ENCODE assay signal across 8 cellular contexts in genomic region chr12:93591137-93591868, GRCh38. TPM values are rescaled to one million over a fixed set of nuclear protein-coding genes. Genes with fewer than 3 reads are reported as not detected.
DNase-seq lines count a peak whose midpoint lies in the region; ATAC-seq and TF ChIP-seq lines count a peak whose summit lies in the region.

No MANE protein-coding gene starts in this region.

- TF ChIP-seq CTCF in GM13977 (IDR thresholded peaks at IDR 0.05; ENCODE audit: extremely low read depth, insufficient read depth, missing control alignments) = no peak
- no peak for TF ChIP-seq CTCF in epithelial cell of esophagus (IDR thresholded peaks at IDR 0.05; ENCODE audit: insufficient read depth, low read depth, low read length, missing control alignments)
- TF ChIP-seq CTCF in stomach (IDR thresholded peaks at IDR 0.05) = no peak

- H3K27ac ChIP-seq in mesendoderm (ENCODE audit: low read depth, low read length) = peak overlapping the region; percentile 45
- H3K27ac ChIP-seq in stomach = peak overlapping the region; percentile 75 to 88 (median 80)

- no peaks in the 10 kb centered on the region for H3K36me3 ChIP-seq in mesendoderm (ENCODE audit: control insufficient read depth, insufficient read depth, low read length)
- H3K36me3 ChIP-seq in stomach = no peaks in the 10 kb centered on the region

- H3K27ac Mint-ChIP-seq in activated CD4-positive, alpha-beta memory T cell treated with anti-CD3 and anti-CD28 coated beads for 36 hours = no peak overlapping the region

- H2AK5ac ChIP-seq in mesendoderm (ENCODE audit: low read length) = no peak overlapping the region

- peak overlapping the region; percentile 93 for H3K18ac ChIP-seq in mesendoderm (ENCODE audit: low read length)

- intact Hi-C loops in activated CD4-positive, alpha-beta memory T cell treated with anti-CD3 and anti-CD28 coated beads for 36 hours (cut with micrococcal nuclease) = loop anchor here (2.0 to 5.0 kb wide), 3 partner anchors 21 to 151 kb away; partner anchors contain the start of gene CRADD
- intact Hi-C loops in stomach (cut with DNase I; ENCODE audit: low total_unique reads) = no loop called here

- no peaks in the 10 kb centered on the region for H3K9me3 Mint-ChIP-seq in activated CD4-positive, alpha-beta memory T cell treated with anti-CD3 and anti-CD28 coated beads for 36 hours

- peak in 1 of 4 donors; percentile 50 for TF ChIP-seq POLR2A in stomach (IDR thresholded peaks at IDR 0.05)

- no peak overlapping the region for H4K8ac ChIP-seq in mesendoderm (ENCODE audit: low read depth, low read length)

- H3K4ac ChIP-seq in mesendoderm (ENCODE audit: low read depth, low read length) = no peak overlapping the region

- H2BK5ac ChIP-seq in mesendoderm (ENCODE audit: low read length) = no peak overlapping the region

- peak overlapping the region; percentile 3 for H3K23ac ChIP-seq in mesendoderm (ENCODE audit: low read length)

- in situ Hi-C loops in GM13977 (cut with MboI; ENCODE audit: low pct_unique_long_range_greater_than_20kb, low sequenced_read_pairs, unreplicated experiment) = no loop called here

- H4K5ac ChIP-seq in mesendoderm (ENCODE audit: low read length) = no peak overlapping the region

- H3K4me2 ChIP-seq in mesendoderm (ENCODE audit: low read length) = peak overlapping the region; percentile 71

- H3K4me1 Mint-ChIP-seq in activated CD4-positive, alpha-beta memory T cell treated with anti-CD3 and anti-CD28 coated beads for 36 hours (ENCODE audit: low read depth) = peaks cover 15% of the 10 kb centered on the region

- POLR2A ChIA-PET in activated CD4-positive, alpha-beta memory T cell treated with anti-CD3 and anti-CD28 coated beads for 36 hours (lab: Charles Lee) = interaction anchor here (0.7 to 2.0 kb wide), 4 partner anchors 18 to 1012 kb away, joined by 3 to 6 read pairs (median 4); no protein-coding TSS in a partner anchor

- no peak overlapping the region for H2BK15ac ChIP-seq in mesendoderm (replicated peaks; ENCODE audit: low read depth)

- no CpG with 5 or more reads among the region's 37 CpGs for WGBS in mesendoderm (ENCODE audit: extremely low coverage, insufficient coverage, low lambda C conversion rate)
- WGBS in stomach, 5 donors = 1 to 3% (median 2%) methylated on average over 34 to 37 of the region's 37 CpGs

- DNase-seq in A172 (ENCODE audit: low spot score) = peak; percentile 64
- peak; percentile 40 for DNase-seq in GM13977 (ENCODE audit: low spot score)
- DNase-seq in NCI-H226 = peak; percentile 54
- peak; percentile 48 for DNase-seq in activated CD4-positive, alpha-beta memory T cell treated with anti-CD3 and anti-CD28 coated beads for 36 hours
- DNase-seq in epithelial cell of esophagus (ENCODE audit: low read depth) = peak; percentile 60
- DNase-seq in mesendoderm = peak; percentile 58
- peak; percentile 70 for DNase-seq in stomach

- peak overlapping the region; percentile 84 for H3K56ac ChIP-seq in mesendoderm (ENCODE audit: low read length)

- peak overlapping the region; percentile 87 for H3K4me3 Mint-ChIP-seq in activated CD4-positive, alpha-beta memory T cell treated with anti-CD3 and anti-CD28 coated beads for 36 hours

- H3K4me1 ChIP-seq in mesendoderm (ENCODE audit: control insufficient read depth, low read depth, low read length) (peaks cover 2% of the 10 kb centered on the region), stomach (peaks cover 7 to 11% (median 9%) of the 10 kb centered on the region in 4 donors)

- peaks cover 38% of the 10 kb centered on the region for H3K27me3 Mint-ChIP-seq in activated CD4-positive, alpha-beta memory T cell treated with anti-CD3 and anti-CD28 coated beads for 36 hours

- no peaks in the 10 kb centered on the region for H3K79me1 ChIP-seq in mesendoderm (ENCODE audit: low read length)

- peak; percentile 89 for ATAC-seq in HG02885 (IDR thresholded peaks at IDR 0.05; ENCODE audit: poor library complexity, unreplicated experiment)

- no peaks in the 10 kb centered on the region for H3K9me3 ChIP-seq in stomach

- peak overlapping the region; percentile 70 for H3K9ac ChIP-seq in mesendoderm (ENCODE audit: low read length)

- peak overlapping the region; percentile 64 for H3K4me3 ChIP-seq in epithelial cell of esophagus (ENCODE audit: low read length)
- H3K4me3 ChIP-seq in mesendoderm (ENCODE audit: low read length) = peak overlapping the region; percentile 23
- peak overlapping the region; percentile 42 to 59 (median 46) for H3K4me3 ChIP-seq in stomach

- TF ChIP-seq EP300 in stomach (IDR thresholded peaks at IDR 0.05) = no peak

- H2BK120ac ChIP-seq in mesendoderm (ENCODE audit: low read depth, low read length) = peak overlapping the region; percentile 76

- no peaks in the 10 kb centered on the region for H3K27me3 ChIP-seq in mesendoderm (ENCODE audit: insufficient read depth, low read length, poor library complexity)
- H3K27me3 ChIP-seq in stomach = no peaks in the 10 kb centered on the region

- CTCF ChIA-PET in activated CD4-positive, alpha-beta memory T cell treated with anti-CD3 and anti-CD28 coated beads for 36 hours (lab: Charles Lee) = interaction anchor here (0.9 to 1.9 kb wide), 2 partner anchors 22 to 511 kb away, joined by 3 to 8 read pairs; no protein-coding TSS in a partner anchor

- H3K79me2 ChIP-seq in mesendoderm (ENCODE audit: control insufficient read depth, insufficient read depth, low read length) = no peaks in the 10 kb centered on the region

- H3K36me3 Mint-ChIP-seq in activated CD4-positive, alpha-beta memory T cell treated with anti-CD3 and anti-CD28 coated beads for 36 hours = peaks cover 3% of the 10 kb centered on the region

RNA-seq across cellular contexts. Expression of gene SOCS2, which starts 18.8 kb away (rescaled TPM):
- total RNA-seq in A172 (2014; rRNA removed; shearing (Covaris generic)) = 83.8 and 98.4 TPM in 2 replicates
- total RNA-seq in activated CD4-positive, alpha-beta memory T cell treated with anti-CD3 and anti-CD28 coated beads for 36 hours = 10 to 100 TPM; 22.9 to 23.1 TPM
- 41.4 TPM for polyA plus RNA-seq in mesendoderm (2013, experiment 1 of 2)
- 39.4 TPM for polyA plus RNA-seq in mesendoderm (2013, experiment 2 of 2)
- total RNA-seq in stomach = 100 to 1,000 TPM in 1 of 5 donors, 10 to 100 TPM in 4; 42.0 to 111 (median 71.3) TPM
- 10 to 100 TPM; 13.5 to 55.8 (median 25.5) TPM for polyA plus RNA-seq in stomach

Comparison
In these comparisons a context has a peak if more than half of its experiments do, and no peak if none do; other contexts are left out.
1. Peak in every context shown above with its lines: DNase-seq, ATAC-seq, H3K4me3 ChIP-seq and H3K27ac ChIP-seq.